ENCODE assay signal across 22 cellular contexts in genomic region chr1:88538222-88538899, GRCh38.
A peak's percentile ranks its signal among the peaks of the same experiment; 100 is the strongest.
DNase-seq lines count a peak whose midpoint lies in the region; ATAC-seq, FAIRE-seq and TF ChIP-seq lines count a peak whose summit lies in the region.
"Had no signal": no experiment of that assay in that cellular context is flagged by ENCODE, and none has a peak within 500 bp of the region (broad histone marks: within the 10 kb centered on the region; RNA-seq: fewer than 3 reads in every experiment).

No MANE protein-coding gene starts in this region.

- H3K4me3 Mint-ChIP-seq in activated T-helper 2 cell treated with anti-CD3 and anti-CD28 coated beads, Interferon-gamma antibody, Interleukin-2, Interleukin-4, amounts not matched to agents 10 μg/mL and 5 μg/mL and 100 μg/mL, durations not matched to agents 14 hours and 24 hours and 36 hours (ENCODE audit: low read depth): no peak overlapping the region
- H3K4me3 Mint-ChIP-seq: B cell; CD4-positive, alpha-beta T cell; CD8-positive, alpha-beta T cell had no signal

- DNase-seq in HepG2 (ENCODE audit: low spot score) (no peak), hepatocyte (ENCODE audit: low spot score) (no peak), right lobe of liver (no peak), Right ventricle myocardium superior (no peak)
- no peak for DNase-seq in activated T-helper 2 cell treated with anti-CD3 and anti-CD28 coated beads, Interferon-gamma antibody, Interleukin-2, Interleukin-4, amounts not matched to agents 10 μg/mL and 5 μg/mL and 100 μg/mL, durations not matched to agents 14 hours and 24 hours and 36 hours (ENCODE audit: low spot score)
- DNase-seq: AML-193; Caco-2; Calu3; CD4-positive, alpha-beta T cell; CD8-positive, alpha-beta T cell; DMS79 treated with DMSO at 0.1 percent for 48 hours; GF-D8 had no signal

- CTCF ChIA-PET in HepG2 (lab: Yijun Ruan, JAX; ENCODE audit: low intra/inter-chr PET ratio, low total read pairs): no interaction called here

- no peak for ATAC-seq in HepG2
- peak; percentile 86 to 93 (median 87) for ATAC-seq in right lobe of liver
- no peak for ATAC-seq in Right ventricle myocardium superior (ENCODE audit: poor library complexity)
- ATAC-seq: A549; CD8-positive, alpha-beta T cell had no signal

- 25% methylated on average over 2 of the region's 2 CpGs for WGBS in liver
- whole genome bisulfite sequencing in HepG2 (ENCODE audit: low lambda C conversion rate): 22% methylated on average over 2 of the region's 2 CpGs
- WGBS in hepatocyte (ENCODE audit: low lambda C conversion rate, missing lambda C conversion rate): 63% methylated on average over 2 of the region's 2 CpGs
- WGBS in right lobe of liver (ENCODE audit: insufficient coverage, low coverage, low lambda C conversion rate, missing lambda C conversion rate): 19% methylated on average over 2 of the region's 2 CpGs

- H3K4me3 ChIP-seq in liver (ENCODE audit: low read depth in 1 of 3, low read length in 3 of 3) (no peak overlapping the region), HepG2 (replicated peaks in 1 of 3; ENCODE audit: insufficient read depth in 1 of 3, low read depth in 2 of 3, low read length in 3 of 3) (no peak overlapping the region), hepatocyte (no peak overlapping the region), right lobe of liver (no peak overlapping the region)
- H3K4me3 ChIP-seq: A549; BLaER1 treated with 17β-estradiol and CSF1 and Interleukin-3, amounts not matched to agents 10 nM and 100 nM had no signal

- H3K9me3 ChIP-seq in liver (ENCODE audit: control insufficient read depth in 4 of 4, low read length in 3 of 4): no peaks in the 10 kb centered on the region
- H3K9me3 ChIP-seq in HepG2 (ENCODE audit: low read length): no peaks in the 10 kb centered on the region
- no peaks in the 10 kb centered on the region for H3K9me3 ChIP-seq in hepatocyte (ENCODE audit: low read depth)
- H3K9me3 ChIP-seq in right lobe of liver: no peaks in the 10 kb centered on the region
- H3K9me3 ChIP-seq: A549; BLaER1 treated with 17β-estradiol and CSF1 and Interleukin-3, amounts not matched to agents 10 nM and 100 nM; Caco-2 had no signal

- H3K27me3 Mint-ChIP-seq in activated T-helper 2 cell treated with anti-CD3 and anti-CD28 coated beads, Interferon-gamma antibody, Interleukin-2, Interleukin-4, amounts not matched to agents 10 μg/mL and 5 μg/mL and 100 μg/mL, durations not matched to agents 14 hours and 24 hours and 36 hours (ENCODE audit: low read depth): peaks cover 4% of the 10 kb centered on the region

- H3K9ac ChIP-seq in liver (ENCODE audit: low read depth in 1 of 2, low read length in 2 of 2) (no peak overlapping the region), HepG2 (ENCODE audit: insufficient read depth, low read depth, low read length) (no peak overlapping the region)
- H3K9ac ChIP-seq: BLaER1 treated with 17β-estradiol and CSF1 and Interleukin-3, amounts not matched to agents 10 nM and 100 nM had no signal

- H3K4me1 ChIP-seq in liver (ENCODE audit: control insufficient read depth in 4 of 4, insufficient read depth in 4 of 4, low read length in 3 of 4) (peaks cover 7 to 43% (median 32%) of the 10 kb centered on the region in 4 donors), HepG2 (ENCODE audit: insufficient read depth, low read length) (peaks cover 8% of the 10 kb centered on the region; the same call in 1 of the 2 replicates), hepatocyte (ENCODE audit: insufficient read depth) (peaks cover 27% of the 10 kb centered on the region), right lobe of liver (peaks cover 0 to 43% (median 12%) of the 10 kb centered on the region in 4 donors)
- H3K4me1 ChIP-seq: A549; BLaER1 treated with 17β-estradiol and CSF1 and Interleukin-3, amounts not matched to agents 10 nM and 100 nM; Caco-2 had no signal

- TF ChIP-seq CTCF in liver (IDR thresholded peaks at IDR 0.05; ENCODE audit: low read depth, low read length, missing input control): no peak
- no peak for TF ChIP-seq CTCF in HepG2 (CRISPR knock-in tag; IDR thresholded peaks at IDR 0.05)
- TF ChIP-seq CTCF in hepatocyte (IDR thresholded peaks at IDR 0.05; ENCODE audit: poor library complexity): no peak
- no peak for TF ChIP-seq CTCF in right lobe of liver (IDR thresholded peaks at IDR 0.05)

- H2AFZ ChIP-seq in HepG2 (ENCODE audit: low read length) (no peak overlapping the region), hepatocyte (no peak overlapping the region)

- peak in 1 of 2 donors; percentile 21 for TF ChIP-seq RAD21 in liver (IDR thresholded peaks at IDR 0.05)
- TF ChIP-seq RAD21 in HepG2 (CRISPR knock-in tag; IDR thresholded peaks at IDR 0.05): no peak

- H3K4me1 Mint-ChIP-seq in activated T-helper 2 cell treated with anti-CD3 and anti-CD28 coated beads, Interferon-gamma antibody, Interleukin-2, Interleukin-4, amounts not matched to agents 10 μg/mL and 5 μg/mL and 100 μg/mL, durations not matched to agents 14 hours and 24 hours and 36 hours (ENCODE audit: low read depth): no peaks in the 10 kb centered on the region
- H3K4me1 Mint-ChIP-seq: B cell had no signal

- TF ChIP-seq POLR2A in HepG2 (IDR thresholded peaks at IDR 0.05; ENCODE audit: insufficient read depth in 1 of 2, low read depth in 2 of 2, low read length in 2 of 2) (no peak), right lobe of liver (IDR thresholded peaks at IDR 0.05) (no peak)

- no peaks in the 10 kb centered on the region for H3K9me2 ChIP-seq in hepatocyte (replicated peaks; ENCODE audit: insufficient read depth)

- no peaks in the 10 kb centered on the region for H3K79me2 ChIP-seq in HepG2 (ENCODE audit: insufficient read depth, low read length)
- no peaks in the 10 kb centered on the region for H3K79me2 ChIP-seq in hepatocyte

- H4K20me1 ChIP-seq in HepG2 (ENCODE audit: insufficient read depth, low read length) (no peaks in the 10 kb centered on the region), hepatocyte (ENCODE audit: insufficient read depth, poor library complexity, severe bottlenecking) (no peaks in the 10 kb centered on the region)
- H4K20me1 ChIP-seq: BLaER1 treated with 17β-estradiol and CSF1 and Interleukin-3, amounts not matched to agents 10 nM and 100 nM had no signal

- no peak for FAIRE-seq in HepG2 (lab: Jason Lieb, UNC)
- FAIRE-seq: A549, D721Med, G401.6, GM12891, GM19239 had no signal

- intact Hi-C loops in HepG2 (cut with micrococcal nuclease; ENCODE audit: unreplicated experiment) (no loop called here), right lobe of liver (cut with DNase I) (no loop called here), Right ventricle myocardium superior (cut with DNase I) (no loop called here)
- intact Hi-C loops in activated T-helper 2 cell treated with anti-CD3 and anti-CD28 coated beads, Interferon-gamma antibody, Interleukin-2, Interleukin-4, amounts not matched to agents 10 μg/mL and 5 μg/mL and 100 μg/mL, durations not matched to agents 14 hours and 24 hours and 36 hours (cut with micrococcal nuclease): no loop called here

- in situ Hi-C loops in HepG2 (cut with HindIII; ENCODE audit: extremely low pct_ligation_motif_present, low pct_unique_long_range_greater_than_20kb): no loop called here

- no peaks in the 10 kb centered on the region for H3K36me3 Mint-ChIP-seq in activated T-helper 2 cell treated with anti-CD3 and anti-CD28 coated beads, Interferon-gamma antibody, Interleukin-2, Interleukin-4, amounts not matched to agents 10 μg/mL and 5 μg/mL and 100 μg/mL, durations not matched to agents 14 hours and 24 hours and 36 hours (ENCODE audit: low read depth)
- H3K36me3 Mint-ChIP-seq: CD8-positive, alpha-beta T cell had no signal

- H3K27ac ChIP-seq in liver (ENCODE audit: low read depth in 1 of 2, low read length in 2 of 2) (no peak overlapping the region), HepG2 (ENCODE audit: extremely low read length, insufficient read depth, low read length) (no peak overlapping the region), hepatocyte (no peak overlapping the region), right lobe of liver (no peak overlapping the region)
- H3K27ac ChIP-seq: 22Rv1; A549; BLaER1 treated with 17β-estradiol and CSF1 and Interleukin-3, amounts not matched to agents 10 nM and 100 nM; C4-2B had no signal

- H3K27ac Mint-ChIP-seq in activated T-helper 2 cell treated with anti-CD3 and anti-CD28 coated beads, Interferon-gamma antibody, Interleukin-2, Interleukin-4, amounts not matched to agents 10 μg/mL and 5 μg/mL and 100 μg/mL, durations not matched to agents 14 hours and 24 hours and 36 hours: no peak overlapping the region
- H3K27ac Mint-ChIP-seq: B cell; CD4-positive, alpha-beta T cell; CD8-positive, alpha-beta T cell had no signal

- H3K27me3 ChIP-seq in liver (ENCODE audit: control insufficient read depth in 4 of 4, insufficient read depth in 4 of 4, low read length in 3 of 4) (no peaks in the 10 kb centered on the region), HepG2 (ENCODE audit: control insufficient read depth in 1 of 2, insufficient read depth in 2 of 2, low read length in 2 of 2) (no peaks in the 10 kb centered on the region), hepatocyte (no peaks in the 10 kb centered on the region), right lobe of liver (no peaks in the 10 kb centered on the region)
- H3K27me3 ChIP-seq: BLaER1 treated with 17β-estradiol and CSF1 and Interleukin-3, amounts not matched to agents 10 nM and 100 nM had no signal

- H3K36me3 ChIP-seq in liver (ENCODE audit: control insufficient read depth in 4 of 4, insufficient read depth in 3 of 4, low read depth in 1 of 4, low read length in 3 of 4): no peaks in the 10 kb centered on the region
- no peaks in the 10 kb centered on the region for H3K36me3 ChIP-seq in HepG2 (replicated peaks in 1 of 2; ENCODE audit: control insufficient read depth in 1 of 2, insufficient read depth in 2 of 2, low read length in 2 of 2)
- no peaks in the 10 kb centered on the region for H3K36me3 ChIP-seq in hepatocyte (replicated peaks; ENCODE audit: insufficient read depth, low read depth)
- H3K36me3 ChIP-seq in right lobe of liver: no peaks in the 10 kb centered on the region
- H3K36me3 ChIP-seq: BLaER1 treated with 17β-estradiol and CSF1 and Interleukin-3, amounts not matched to agents 10 nM and 100 nM had no signal

- no peak overlapping the region for H3K4me2 ChIP-seq in HepG2 (ENCODE audit: low read depth, low read length)
- peak overlapping the region; percentile 22 for H3K4me2 ChIP-seq in hepatocyte
- H3K4me2 ChIP-seq: A549; BLaER1 treated with 17β-estradiol and CSF1 and Interleukin-3, amounts not matched to agents 10 nM and 100 nM had no signal

- TF ChIP-seq EP300 in HepG2 (IDR thresholded peaks at IDR 0.05; ENCODE audit: low read depth in 2 of 2, low read length in 2 of 2) (no peak), HepG2 (CRISPR knock-in tag; IDR thresholded peaks at IDR 0.05; ENCODE audit: borderline replicate concordance) (no peak)

- POLR2A ChIA-PET in HepG2 (lab: Yijun Ruan, JAX): no interaction called here

- no peaks in the 10 kb centered on the region for H3K9me3 Mint-ChIP-seq in activated T-helper 2 cell treated with anti-CD3 and anti-CD28 coated beads, Interferon-gamma antibody, Interleukin-2, Interleukin-4, amounts not matched to agents 10 μg/mL and 5 μg/mL and 100 μg/mL, durations not matched to agents 14 hours and 24 hours and 36 hours
- H3K9me3 Mint-ChIP-seq: CD4-positive, alpha-beta T cell; CD8-positive, alpha-beta T cell had no signal

- BruUV-seq in HepG2 (replicated peaks; lab: Mats Ljungman, UMichigan): no TSS peak

TF ChIP-seq in liver, 16 proteins besides CTCF, POLR2A, EP300 and RAD21 (continues in another document):
- TF ChIP-seq FOXA2 (IDR thresholded peaks at IDR 0.05): no peak
- peak; percentile 77 for TF ChIP-seq YY1 (IDR thresholded peaks at IDR 0.05)

TF ChIP-seq in HepG2, 621 proteins besides CTCF, POLR2A, EP300 and RAD21 (continues in another document):
- no peak for TF ChIP-seq ISL2 (CRISPR knock-in tag; IDR thresholded peaks at IDR 0.05)

Comparison
In these comparisons a context has a peak if more than half of its experiments do, and no peak if none do; other contexts are left out.
1. ATAC-seq: peak in right lobe of liver (4 of 4); none in HepG2 (single experiment) and Right ventricle myocardium superior (single experiment).